Comparison of ENCODE assay signal across 1 cellular context in the genomic region with DNA sequence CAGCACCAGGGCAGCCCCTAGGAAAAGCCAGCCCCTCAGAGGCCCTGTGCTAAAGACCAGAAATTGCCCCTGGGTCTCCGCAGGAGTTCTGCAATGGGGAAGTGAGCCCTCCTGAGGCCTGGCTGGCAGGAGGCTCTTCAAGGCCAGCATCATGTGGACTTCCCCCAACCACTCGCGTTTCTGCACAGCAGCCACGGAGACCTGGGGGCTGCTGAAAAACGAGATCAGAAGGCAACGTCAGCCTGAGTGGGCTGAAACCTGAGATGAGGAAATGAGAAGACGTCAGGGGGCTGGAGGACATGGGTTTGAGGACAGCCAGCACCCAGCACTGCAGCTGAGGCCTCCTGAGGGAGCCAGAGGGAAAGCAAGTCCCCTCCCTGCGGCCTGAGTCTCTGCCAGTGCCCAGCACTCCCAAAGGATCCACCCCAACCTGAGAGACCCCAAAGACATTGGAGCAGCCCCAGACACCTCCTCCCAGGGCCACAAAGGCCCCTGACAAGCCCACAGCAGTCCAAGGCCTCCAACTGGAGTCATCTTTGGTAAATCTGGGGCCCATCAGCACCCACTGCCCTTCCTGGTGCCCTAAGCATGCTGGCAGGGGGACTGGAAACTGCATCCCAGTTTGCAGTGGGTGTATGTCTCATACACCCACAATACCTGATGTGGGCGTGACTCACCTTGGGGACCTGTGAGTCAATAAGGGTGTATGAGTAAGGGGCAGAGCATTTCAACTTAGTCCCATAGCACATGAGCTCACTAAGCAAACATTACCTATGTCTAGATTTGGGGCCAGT.
TF ChIP-seq lines count a peak whose summit lies in the region.

No MANE protein-coding gene starts in this region.

TF ChIP-seq in HEK293, 187 proteins besides CTCF, POLR2A, EP300 and RAD21 (continued from another document):
- TF ChIP-seq, protein P1, sequence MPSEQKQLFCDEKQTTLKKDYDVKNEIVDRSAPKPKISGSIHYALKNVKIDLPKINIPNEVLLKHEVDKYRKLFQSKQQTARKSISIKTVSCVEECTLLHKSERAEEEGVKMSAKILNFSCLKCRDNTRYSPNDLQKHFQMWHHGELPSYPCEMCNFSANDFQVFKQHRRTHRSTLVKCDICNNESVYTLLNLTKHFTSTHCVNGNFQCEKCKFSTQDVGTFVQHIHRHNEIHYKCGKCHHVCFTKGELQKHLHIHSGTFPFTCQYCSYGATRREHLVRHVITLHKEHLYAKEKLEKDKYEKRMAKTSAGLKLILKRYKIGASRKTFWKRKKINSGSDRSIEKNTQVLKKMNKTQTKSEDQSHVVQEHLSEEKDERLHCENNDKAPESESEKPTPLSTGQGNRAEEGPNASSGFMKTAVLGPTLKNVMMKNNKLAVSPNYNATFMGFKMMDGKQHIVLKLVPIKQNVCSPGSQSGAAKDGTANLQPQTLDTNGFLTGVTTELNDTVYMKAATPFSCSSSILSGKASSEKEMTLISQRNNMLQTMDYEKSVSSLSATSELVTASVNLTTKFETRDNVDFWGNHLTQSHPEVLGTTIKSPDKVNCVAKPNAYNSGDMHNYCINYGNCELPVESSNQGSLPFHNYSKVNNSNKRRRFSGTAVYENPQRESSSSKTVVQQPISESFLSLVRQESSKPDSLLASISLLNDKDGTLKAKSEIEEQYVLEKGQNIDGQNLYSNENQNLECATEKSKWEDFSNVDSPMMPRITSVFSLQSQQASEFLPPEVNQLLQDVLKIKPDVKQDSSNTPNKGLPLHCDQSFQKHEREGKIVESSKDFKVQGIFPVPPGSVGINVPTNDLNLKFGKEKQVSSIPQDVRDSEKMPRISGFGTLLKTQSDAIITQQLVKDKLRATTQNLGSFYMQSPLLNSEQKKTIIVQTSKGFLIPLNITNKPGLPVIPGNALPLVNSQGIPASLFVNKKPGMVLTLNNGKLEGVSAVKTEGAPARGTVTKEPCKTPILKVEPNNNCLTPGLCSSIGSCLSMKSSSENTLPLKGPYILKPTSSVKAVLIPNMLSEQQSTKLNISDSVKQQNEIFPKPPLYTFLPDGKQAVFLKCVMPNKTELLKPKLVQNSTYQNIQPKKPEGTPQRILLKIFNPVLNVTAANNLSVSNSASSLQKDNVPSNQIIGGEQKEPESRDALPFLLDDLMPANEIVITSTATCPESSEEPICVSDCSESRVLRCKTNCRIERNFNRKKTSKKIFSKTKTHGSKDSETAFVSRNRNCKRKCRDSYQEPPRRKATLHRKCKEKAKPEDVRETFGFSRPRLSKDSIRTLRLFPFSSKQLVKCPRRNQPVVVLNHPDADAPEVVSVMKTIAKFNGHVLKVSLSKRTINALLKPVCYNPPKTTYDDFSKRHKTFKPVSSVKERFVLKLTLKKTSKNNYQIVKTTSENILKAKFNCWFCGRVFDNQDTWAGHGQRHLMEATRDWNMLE (tag by site-specific recombination; conservative IDR thresholded peaks at IDR 0.05; ENCODE audit: low read depth): no peak
- no peak for TF ChIP-seq ZNF19 (tag by site-specific recombination; IDR thresholded peaks at IDR 0.05; ENCODE audit: low read depth)
- TF ChIP-seq KLF10 (tag by site-specific recombination; IDR thresholded peaks at IDR 0.05): peak; percentile 62; the same call in 1 of the 2 replicates
- no peak for TF ChIP-seq ZSCAN30 (tag by site-specific recombination; IDR thresholded peaks at IDR 0.05)
- TF ChIP-seq EGR2 (tag by site-specific recombination; IDR thresholded peaks at IDR 0.05; ENCODE audit: low read depth): peak; percentile 82
- TF ChIP-seq ZNF248 (tag by site-specific recombination; IDR thresholded peaks at IDR 0.05): no peak
- 0 out of 2 replicates have a peak, but pooled peaks have one; percentile 46 for TF ChIP-seq INSM2 (tag by site-specific recombination; IDR thresholded peaks at IDR 0.05)
- TF ChIP-seq, protein P2, sequence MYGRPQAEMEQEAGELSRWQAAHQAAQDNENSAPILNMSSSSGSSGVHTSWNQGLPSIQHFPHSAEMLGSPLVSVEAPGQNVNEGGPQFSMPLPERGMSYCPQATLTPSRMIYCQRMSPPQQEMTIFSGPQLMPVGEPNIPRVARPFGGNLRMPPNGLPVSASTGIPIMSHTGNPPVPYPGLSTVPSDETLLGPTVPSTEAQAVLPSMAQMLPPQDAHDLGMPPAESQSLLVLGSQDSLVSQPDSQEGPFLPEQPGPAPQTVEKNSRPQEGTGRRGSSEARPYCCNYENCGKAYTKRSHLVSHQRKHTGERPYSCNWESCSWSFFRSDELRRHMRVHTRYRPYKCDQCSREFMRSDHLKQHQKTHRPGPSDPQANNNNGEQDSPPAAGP (tag by site-specific recombination; IDR thresholded peaks at IDR 0.05): peak; percentile 92
- TF ChIP-seq, protein P3, sequence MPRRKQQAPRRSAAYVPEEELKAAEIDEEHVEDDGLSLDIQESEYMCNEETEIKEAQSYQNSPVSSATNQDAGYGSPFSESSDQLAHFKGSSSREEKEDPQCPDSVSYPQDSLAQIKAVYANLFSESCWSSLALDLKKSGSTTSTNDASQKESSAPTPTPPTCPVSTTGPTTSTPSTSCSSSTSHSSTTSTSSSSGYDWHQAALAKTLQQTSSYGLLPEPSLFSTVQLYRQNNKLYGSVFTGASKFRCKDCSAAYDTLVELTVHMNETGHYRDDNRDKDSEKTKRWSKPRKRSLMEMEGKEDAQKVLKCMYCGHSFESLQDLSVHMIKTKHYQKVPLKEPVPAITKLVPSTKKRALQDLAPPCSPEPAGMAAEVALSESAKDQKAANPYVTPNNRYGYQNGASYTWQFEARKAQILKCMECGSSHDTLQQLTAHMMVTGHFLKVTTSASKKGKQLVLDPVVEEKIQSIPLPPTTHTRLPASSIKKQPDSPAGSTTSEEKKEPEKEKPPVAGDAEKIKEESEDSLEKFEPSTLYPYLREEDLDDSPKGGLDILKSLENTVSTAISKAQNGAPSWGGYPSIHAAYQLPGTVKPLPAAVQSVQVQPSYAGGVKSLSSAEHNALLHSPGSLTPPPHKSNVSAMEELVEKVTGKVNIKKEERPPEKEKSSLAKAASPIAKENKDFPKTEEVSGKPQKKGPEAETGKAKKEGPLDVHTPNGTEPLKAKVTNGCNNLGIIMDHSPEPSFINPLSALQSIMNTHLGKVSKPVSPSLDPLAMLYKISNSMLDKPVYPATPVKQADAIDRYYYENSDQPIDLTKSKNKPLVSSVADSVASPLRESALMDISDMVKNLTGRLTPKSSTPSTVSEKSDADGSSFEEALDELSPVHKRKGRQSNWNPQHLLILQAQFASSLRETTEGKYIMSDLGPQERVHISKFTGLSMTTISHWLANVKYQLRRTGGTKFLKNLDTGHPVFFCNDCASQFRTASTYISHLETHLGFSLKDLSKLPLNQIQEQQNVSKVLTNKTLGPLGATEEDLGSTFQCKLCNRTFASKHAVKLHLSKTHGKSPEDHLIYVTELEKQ (tag by site-specific recombination; IDR thresholded peaks at IDR 0.05; ENCODE audit: borderline replicate concordance): 0 out of 2 replicates have a peak, but pooled peaks have one; percentile 47
- peak; percentile 29; the same call in 1 of the 2 replicates for TF ChIP-seq ZNF398 (tag by site-specific recombination; IDR thresholded peaks at IDR 0.05)
- peak; percentile 99 for TF ChIP-seq ZIC2 (tag by site-specific recombination; IDR thresholded peaks at IDR 0.05)
- peak; percentile 46; the same call in 1 of the 2 replicates for TF ChIP-seq SP3 (tag by site-specific recombination; IDR thresholded peaks at IDR 0.05)
- TF ChIP-seq ZNF660 (tag by site-specific recombination; IDR thresholded peaks at IDR 0.05): no peak
- TF ChIP-seq, protein P4, sequence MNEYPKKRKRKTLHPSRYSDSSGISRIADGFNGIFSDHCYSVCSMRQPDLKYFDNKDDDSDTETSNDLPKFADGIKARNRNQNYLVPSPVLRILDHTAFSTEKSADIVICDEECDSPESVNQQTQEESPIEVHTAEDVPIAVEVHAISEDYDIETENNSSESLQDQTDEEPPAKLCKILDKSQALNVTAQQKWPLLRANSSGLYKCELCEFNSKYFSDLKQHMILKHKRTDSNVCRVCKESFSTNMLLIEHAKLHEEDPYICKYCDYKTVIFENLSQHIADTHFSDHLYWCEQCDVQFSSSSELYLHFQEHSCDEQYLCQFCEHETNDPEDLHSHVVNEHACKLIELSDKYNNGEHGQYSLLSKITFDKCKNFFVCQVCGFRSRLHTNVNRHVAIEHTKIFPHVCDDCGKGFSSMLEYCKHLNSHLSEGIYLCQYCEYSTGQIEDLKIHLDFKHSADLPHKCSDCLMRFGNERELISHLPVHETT (tag by site-specific recombination; IDR thresholded peaks at IDR 0.05): peak; percentile 51; the same call in 1 of the 2 replicates
- TF ChIP-seq PRDM1 (tag by site-specific recombination; IDR thresholded peaks at IDR 0.05): no peak
TF ChIP-seq in HEK293: peak in this region for 18.
